1 cellular context compared by ENCODE assay signal in the genomic region with DNA sequence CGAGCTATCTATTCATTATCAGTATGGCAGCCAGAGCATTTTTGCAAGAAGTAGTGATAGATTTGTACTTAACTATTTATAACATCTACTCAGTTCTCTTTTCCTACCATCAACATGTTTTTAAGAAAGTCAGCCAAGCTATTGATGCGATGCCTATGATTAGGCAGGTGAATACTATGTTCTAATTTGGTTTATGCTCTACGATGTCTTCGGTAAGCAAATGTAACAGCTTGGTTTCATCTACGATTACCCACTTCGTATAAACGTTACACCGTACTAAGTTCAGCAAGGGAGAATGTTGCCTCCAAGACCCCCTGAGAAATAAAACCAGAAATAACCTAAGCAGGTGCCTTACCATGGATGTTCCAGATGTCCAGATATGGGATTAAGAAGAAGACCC.
TF ChIP-seq lines count a peak whose summit lies in the region.

No MANE protein-coding gene starts in this region.

TF ChIP-seq in SK-N-SH treated with all-trans-retinoic acid at 6 μM for 48 hours, 23 proteins besides CTCF, POLR2A, EP300 and RAD21 (continued from another document):
- TF ChIP-seq ARNTL (CRISPR knock-in tag; IDR thresholded peaks at IDR 0.05; ENCODE audit: borderline replicate concordance, low read depth) (no peak), GLIS3 (CRISPR knock-in tag; IDR thresholded peaks at IDR 0.05) (no peak)
TF ChIP-seq in SK-N-SH treated with all-trans-retinoic acid at 6 μM for 48 hours: peak in this region for 0.
